Comparison of ENCODE assay signal across 1 cellular context in genomic region chrX:24190500-24191156, GRCh38.
TF ChIP-seq lines count a peak whose summit lies in the region.

No MANE protein-coding gene starts in this region.

TF ChIP-seq in GM23338, 12 proteins besides CTCF, POLR2A, EP300 and RAD21:
- TF ChIP-seq POLR2AphosphoS5 (IDR thresholded peaks at IDR 0.05; ENCODE audit: low read depth) (no peak), EZH2phosphoT487 (IDR thresholded peaks at IDR 0.05; ENCODE audit: unreplicated experiment) (no peak), JUNB (IDR thresholded peaks at IDR 0.05; ENCODE audit: unreplicated experiment) (no peak), STAT1 (IDR thresholded peaks at IDR 0.05; ENCODE audit: unreplicated experiment) (no peak), ZNF331 (CRISPR knock-in tag; IDR thresholded peaks at IDR 0.05; ENCODE audit: low read depth) (no peak), CREB1 (CRISPR knock-in tag; IDR thresholded peaks at IDR 0.05; ENCODE audit: low read depth) (no peak), REST (IDR thresholded peaks at IDR 0.05; ENCODE audit: unreplicated experiment) (no peak)
- TF ChIP-seq, protein P1, sequence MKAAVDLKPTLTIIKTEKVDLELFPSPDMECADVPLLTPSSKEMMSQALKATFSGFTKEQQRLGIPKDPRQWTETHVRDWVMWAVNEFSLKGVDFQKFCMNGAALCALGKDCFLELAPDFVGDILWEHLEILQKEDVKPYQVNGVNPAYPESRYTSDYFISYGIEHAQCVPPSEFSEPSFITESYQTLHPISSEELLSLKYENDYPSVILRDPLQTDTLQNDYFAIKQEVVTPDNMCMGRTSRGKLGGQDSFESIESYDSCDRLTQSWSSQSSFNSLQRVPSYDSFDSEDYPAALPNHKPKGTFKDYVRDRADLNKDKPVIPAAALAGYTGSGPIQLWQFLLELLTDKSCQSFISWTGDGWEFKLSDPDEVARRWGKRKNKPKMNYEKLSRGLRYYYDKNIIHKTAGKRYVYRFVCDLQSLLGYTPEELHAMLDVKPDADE (IDR thresholded peaks at IDR 0.05): no peak
- TF ChIP-seq, protein P2, sequence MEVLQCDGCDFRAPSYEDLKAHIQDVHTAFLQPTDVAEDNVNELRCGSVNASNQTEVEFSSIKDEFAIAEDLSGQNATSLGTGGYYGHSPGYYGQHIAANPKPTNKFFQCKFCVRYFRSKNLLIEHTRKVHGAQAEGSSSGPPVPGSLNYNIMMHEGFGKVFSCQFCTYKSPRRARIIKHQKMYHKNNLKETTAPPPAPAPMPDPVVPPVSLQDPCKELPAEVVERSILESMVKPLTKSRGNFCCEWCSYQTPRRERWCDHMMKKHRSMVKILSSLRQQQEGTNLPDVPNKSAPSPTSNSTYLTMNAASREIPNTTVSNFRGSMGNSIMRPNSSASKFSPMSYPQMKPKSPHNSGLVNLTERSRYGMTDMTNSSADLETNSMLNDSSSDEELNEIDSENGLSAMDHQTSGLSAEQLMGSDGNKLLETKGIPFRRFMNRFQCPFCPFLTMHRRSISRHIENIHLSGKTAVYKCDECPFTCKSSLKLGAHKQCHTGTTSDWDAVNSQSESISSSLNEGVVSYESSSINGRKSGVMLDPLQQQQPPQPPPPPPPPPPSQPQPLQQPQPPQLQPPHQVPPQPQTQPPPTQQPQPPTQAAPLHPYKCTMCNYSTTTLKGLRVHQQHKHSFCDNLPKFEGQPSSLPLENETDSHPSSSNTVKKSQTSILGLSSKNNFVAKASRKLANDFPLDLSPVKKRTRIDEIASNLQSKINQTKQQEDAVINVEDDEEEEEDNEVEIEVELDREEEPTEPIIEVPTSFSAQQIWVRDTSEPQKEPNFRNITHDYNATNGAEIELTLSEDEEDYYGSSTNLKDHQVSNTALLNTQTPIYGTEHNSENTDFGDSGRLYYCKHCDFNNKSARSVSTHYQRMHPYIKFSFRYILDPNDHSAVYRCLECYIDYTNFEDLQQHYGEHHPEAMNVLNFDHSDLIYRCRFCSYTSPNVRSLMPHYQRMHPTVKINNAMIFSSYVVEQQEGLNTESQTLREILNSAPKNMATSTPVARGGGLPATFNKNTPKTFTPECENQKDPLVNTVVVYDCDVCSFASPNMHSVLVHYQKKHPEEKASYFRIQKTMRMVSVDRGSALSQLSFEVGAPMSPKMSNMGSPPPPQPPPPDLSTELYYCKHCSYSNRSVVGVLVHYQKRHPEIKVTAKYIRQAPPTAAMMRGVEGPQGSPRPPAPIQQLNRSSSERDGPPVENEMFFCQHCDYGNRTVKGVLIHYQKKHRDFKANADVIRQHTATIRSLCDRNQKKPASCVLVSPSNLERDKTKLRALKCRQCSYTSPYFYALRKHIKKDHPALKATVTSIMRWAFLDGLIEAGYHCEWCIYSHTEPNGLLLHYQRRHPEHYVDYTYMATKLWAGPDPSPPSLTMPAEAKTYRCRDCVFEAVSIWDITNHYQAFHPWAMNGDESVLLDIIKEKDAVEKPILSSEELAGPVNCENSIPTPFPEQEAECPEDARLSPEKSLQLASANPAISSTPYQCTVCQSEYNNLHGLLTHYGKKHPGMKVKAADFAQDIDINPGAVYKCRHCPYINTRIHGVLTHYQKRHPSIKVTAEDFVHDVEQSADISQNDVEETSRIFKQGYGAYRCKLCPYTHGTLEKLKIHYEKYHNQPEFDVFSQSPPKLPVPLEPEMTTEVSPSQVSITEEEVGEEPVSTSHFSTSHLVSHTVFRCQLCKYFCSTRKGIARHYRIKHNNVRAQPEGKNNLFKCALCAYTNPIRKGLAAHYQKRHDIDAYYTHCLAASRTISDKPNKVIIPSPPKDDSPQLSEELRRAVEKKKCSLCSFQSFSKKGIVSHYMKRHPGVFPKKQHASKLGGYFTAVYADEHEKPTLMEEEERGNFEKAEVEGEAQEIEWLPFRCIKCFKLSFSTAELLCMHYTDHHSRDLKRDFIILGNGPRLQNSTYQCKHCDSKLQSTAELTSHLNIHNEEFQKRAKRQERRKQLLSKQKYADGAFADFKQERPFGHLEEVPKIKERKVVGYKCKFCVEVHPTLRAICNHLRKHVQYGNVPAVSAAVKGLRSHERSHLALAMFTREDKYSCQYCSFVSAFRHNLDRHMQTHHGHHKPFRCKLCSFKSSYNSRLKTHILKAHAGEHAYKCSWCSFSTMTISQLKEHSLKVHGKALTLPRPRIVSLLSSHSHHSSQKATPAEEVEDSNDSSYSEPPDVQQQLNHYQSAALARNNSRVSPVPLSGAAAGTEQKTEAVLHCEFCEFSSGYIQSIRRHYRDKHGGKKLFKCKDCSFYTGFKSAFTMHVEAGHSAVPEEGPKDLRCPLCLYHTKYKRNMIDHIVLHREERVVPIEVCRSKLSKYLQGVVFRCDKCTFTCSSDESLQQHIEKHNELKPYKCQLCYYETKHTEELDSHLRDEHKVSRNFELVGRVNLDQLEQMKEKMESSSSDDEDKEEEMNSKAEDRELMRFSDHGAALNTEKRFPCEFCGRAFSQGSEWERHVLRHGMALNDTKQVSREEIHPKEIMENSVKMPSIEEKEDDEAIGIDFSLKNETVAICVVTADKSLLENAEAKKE (CRISPR knock-in tag; IDR thresholded peaks at IDR 0.05): no peak
